ENCODE assay signal across 8 cellular contexts in the genomic region with DNA sequence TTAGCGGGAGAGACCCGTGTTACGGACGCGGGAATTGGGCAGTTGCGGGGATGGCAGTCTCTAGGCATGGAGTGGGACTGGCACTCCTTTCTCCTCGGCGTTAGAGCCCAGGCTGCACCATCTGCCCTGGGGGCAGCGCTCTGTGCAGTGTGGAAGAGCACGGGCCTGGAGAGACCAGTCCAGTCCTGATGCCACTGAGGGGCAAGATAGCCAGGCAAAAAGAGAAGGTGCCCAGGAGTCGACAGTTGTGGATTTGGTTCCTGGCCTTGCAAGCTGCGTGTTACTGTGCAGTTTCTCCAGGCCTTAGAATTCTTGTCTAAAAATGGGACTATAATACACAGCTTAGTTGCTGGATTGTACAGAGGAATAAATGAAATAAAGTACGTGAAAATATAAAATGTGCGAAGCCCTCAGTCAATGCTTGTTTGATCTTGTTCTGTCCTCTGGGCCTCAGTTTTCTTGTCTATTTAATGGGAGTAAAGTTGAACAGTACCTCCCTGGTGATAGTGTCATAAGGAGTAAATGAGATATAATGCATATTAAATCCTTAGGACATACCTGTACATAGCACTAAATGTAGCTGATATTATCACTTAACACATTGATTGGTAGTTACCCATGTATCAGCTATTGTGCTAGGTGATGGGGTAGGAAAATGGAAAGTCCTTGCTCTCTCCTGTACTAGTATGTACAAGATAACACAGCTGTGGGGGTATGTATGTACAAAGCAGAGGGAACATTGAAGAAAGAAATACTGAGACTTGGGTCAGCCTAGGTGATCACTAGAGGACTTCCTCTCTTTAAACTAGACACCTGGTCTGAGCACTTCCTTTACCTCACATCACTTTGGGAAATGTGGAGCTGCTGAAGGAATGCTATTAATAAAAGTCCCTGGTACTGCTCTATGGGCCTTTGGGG. TPM values are rescaled to one million over a fixed set of nuclear protein-coding genes. Genes with fewer than 3 reads are reported as not detected.
A peak's percentile ranks its signal among the peaks of the same experiment; 100 is the strongest.
DNase-seq lines count a peak whose midpoint lies in the region; ATAC-seq and TF ChIP-seq lines count a peak whose summit lies in the region.

No MANE protein-coding gene starts in this region.

- no peaks in the 10 kb centered on the region for H3K9me3 Mint-ChIP-seq in activated CD8-positive, alpha-beta memory T cell treated with anti-CD3 and anti-CD28 coated beads, Interleukin-2, amount 10 ng/mL, durations not matched to agents 7 days and 5 days (ENCODE audit: low read depth)
- H3K9me3 Mint-ChIP-seq in glutamatergic neuron (ENCODE audit: unreplicated experiment): peaks cover 4% of the 10 kb centered on the region

- peak overlapping the region; percentile 88 for H3K27ac Mint-ChIP-seq in activated CD8-positive, alpha-beta memory T cell treated with anti-CD3 and anti-CD28 coated beads, Interleukin-2, amount 10 ng/mL, durations not matched to agents 7 days and 5 days
- H3K27ac Mint-ChIP-seq in glutamatergic neuron (ENCODE audit: unreplicated experiment): peak overlapping the region; percentile 88

- 22 to 27% methylated on average over 14 of the region's 14 CpGs for WGBS in sigmoid colon, 2 donors

- H3K27ac ChIP-seq in WERI-Rb-1 (peak overlapping the region; percentile 91), sigmoid colon (peak overlapping the region; percentile 76 to 88 (median 87))

- H3K9me3 ChIP-seq in WERI-Rb-1 (ENCODE audit: severe bottlenecking) (no peaks in the 10 kb centered on the region), sigmoid colon (no peaks in the 10 kb centered on the region)

- no peak for TF ChIP-seq EP300 in sigmoid colon (IDR thresholded peaks at IDR 0.05)

- H3K27me3 Mint-ChIP-seq in activated CD8-positive, alpha-beta memory T cell treated with anti-CD3 and anti-CD28 coated beads, Interleukin-2, amount 10 ng/mL, durations not matched to agents 7 days and 5 days: no peaks in the 10 kb centered on the region
- peaks cover 5% of the 10 kb centered on the region for H3K27me3 Mint-ChIP-seq in glutamatergic neuron (ENCODE audit: unreplicated experiment)

- DNase-seq in activated CD8-positive, alpha-beta memory T cell treated with anti-CD3 and anti-CD28 coated beads, Interleukin-2, amount 10 ng/mL, durations not matched to agents 7 days and 5 days: no peak
- DNase-seq in activated CD8-positive, alpha-beta memory T cell treated with anti-CD3 and anti-CD28 coated beads, Interleukin-2, amount 50 U/mL, for 4 hours: no peak
- DNase-seq in WERI-Rb-1 (no peak), glutamatergic neuron (no peak), sigmoid colon (no peak), inferior parietal cortex (ENCODE audit: extremely low spot score) (no peak), NCI-H1048 (lab: John Stamatoyannopoulos, UW) (no peak)
- DNase-seq in stimulated activated CD4-positive, alpha-beta T cell treated with anti-CD3 and anti-CD28 coated beads, Interleukin-2, amount 100 ng/mL, for 24 hours: no peak

- peak; percentile 11 for ATAC-seq in activated CD8-positive, alpha-beta memory T cell treated with anti-CD3 and anti-CD28 coated beads, Interleukin-2, amount 10 ng/mL, durations not matched to agents 7 days and 5 days

- CTCF ChIA-PET in activated CD8-positive, alpha-beta memory T cell treated with anti-CD3 and anti-CD28 coated beads, Interleukin-2, amount 10 ng/mL, durations not matched to agents 7 days and 5 days (lab: Charles Lee): interaction anchor here (0.7 to 1.1 kb wide), 2 partner anchors 16 to 26 kb away, joined by 3 read pairs; no protein-coding TSS in a partner anchor

- H3K4me3 ChIP-seq in WERI-Rb-1 (ENCODE audit: low read depth, low read length): peak overlapping the region; percentile 64
- peak overlapping the region; percentile 74 to 85 (median 81) for H3K4me3 ChIP-seq in sigmoid colon

- H3K36me3 ChIP-seq in WERI-Rb-1 (peaks cover 22% of the 10 kb centered on the region), sigmoid colon (no peaks in the 10 kb centered on the region)

- H3K4me1 ChIP-seq in sigmoid colon: peaks cover 0 to 47% (median 26%) of the 10 kb centered on the region in 4 donors

- TF ChIP-seq CTCF in WERI-Rb-1 (IDR thresholded peaks at IDR 0.05; ENCODE audit: low read depth, low read length) (no peak), glutamatergic neuron (IDR thresholded peaks at IDR 0.05; ENCODE audit: partially characterized antibody, unreplicated experiment) (no peak), sigmoid colon (IDR thresholded peaks at IDR 0.05) (no peak)

- peaks cover 18% of the 10 kb centered on the region for H3K36me3 Mint-ChIP-seq in activated CD8-positive, alpha-beta memory T cell treated with anti-CD3 and anti-CD28 coated beads, Interleukin-2, amount 10 ng/mL, durations not matched to agents 7 days and 5 days
- no peaks in the 10 kb centered on the region for H3K36me3 Mint-ChIP-seq in glutamatergic neuron (ENCODE audit: unreplicated experiment)

- H3K4me3 Mint-ChIP-seq in activated CD8-positive, alpha-beta memory T cell treated with anti-CD3 and anti-CD28 coated beads, Interleukin-2, amount 10 ng/mL, durations not matched to agents 7 days and 5 days: peak overlapping the region; percentile 91
- H3K4me3 Mint-ChIP-seq in glutamatergic neuron (ENCODE audit: unreplicated experiment): peak overlapping the region; percentile 92

- intact Hi-C loops in sigmoid colon (cut with DNase I): loop anchor here (10.0 kb wide), 1 partner anchor 442 kb away; no protein-coding TSS in a partner anchor

- no peak for TF ChIP-seq POLR2A in sigmoid colon (IDR thresholded peaks at IDR 0.05)

- H3K27me3 ChIP-seq in WERI-Rb-1 (ENCODE audit: insufficient read depth, low read depth, severe bottlenecking): no peaks in the 10 kb centered on the region
- H3K27me3 ChIP-seq in sigmoid colon: no peaks in the 10 kb centered on the region

- peaks cover 43% of the 10 kb centered on the region for H3K4me1 Mint-ChIP-seq in activated CD8-positive, alpha-beta memory T cell treated with anti-CD3 and anti-CD28 coated beads, Interleukin-2, amount 10 ng/mL, durations not matched to agents 7 days and 5 days
- peaks cover 12% of the 10 kb centered on the region for H3K4me1 Mint-ChIP-seq in glutamatergic neuron (ENCODE audit: low read depth, unreplicated experiment)

RNA-seq across cellular contexts. Expression of a gene that starts 1.2 kb away (rescaled TPM):
- 100 to 1,000 TPM in 1 of 2 experiments, 10 to 100 TPM in 1; 93.6 to 112 TPM for total RNA-seq in activated CD8-positive, alpha-beta memory T cell treated with anti-CD3 and anti-CD28 coated beads, Interleukin-2, amount 10 ng/mL, durations not matched to agents 7 days and 5 days
- total RNA-seq in glutamatergic neuron (ENCODE audit: unreplicated experiment) (191 TPM), sigmoid colon (100 to 1,000 TPM; 160 to 187 (median 185) TPM)
- 10 to 100 TPM; 37.9 to 49.3 (median 46.2) TPM for polyA plus RNA-seq in sigmoid colon
